22 cellular contexts compared by ENCODE assay signal in genomic region chr17:67679721-67680120, GRCh38. TPM values are rescaled to one million over a fixed set of nuclear protein-coding genes. Genes with fewer than 3 reads are reported as not detected.
A peak's percentile ranks its signal among the peaks of the same experiment; 100 is the strongest.
DNase-seq lines count a peak whose midpoint lies in the region; ATAC-seq, FAIRE-seq and TF ChIP-seq lines count a peak whose summit lies in the region.
"Had no signal": no experiment of that assay in that cellular context is flagged by ENCODE, and none has a peak within 500 bp of the region (broad histone marks: within the 10 kb centered on the region; RNA-seq: fewer than 3 reads in every experiment).

No MANE protein-coding gene starts in this region.

- DNase-seq in CD8-positive, alpha-beta T cell, result no peak
- DNase-seq in GM12892 (ENCODE audit: insufficient read length), result no peak
- peak; percentile 80 for DNase-seq in MM.1S
- no peak for DNase-seq in naive thymus-derived CD4-positive, alpha-beta T cell
- DNase-seq in DMS153 treated with DMSO at 0.1 percent for 48 hours (lab: John Stamatoyannopoulos, UW; ENCODE audit: unreplicated experiment), result no peak
- DNase-seq: activated CD4-positive, CD25-positive, alpha-beta regulatory T cell treated with anti-CD3 and anti-CD28 coated beads, Interleukin-2, amount 50 U/mL, for 72 hours; AML-193; amniotic stem cell; Calu3; glutamatergic neuron; NCI-H1417; NCI-H524; nephron progenitor cell; sigmoid colon; T1000; thyroid gland had no signal

- no peaks in the 10 kb centered on the region for H3K9me3 ChIP-seq in CD8-positive, alpha-beta T cell (ENCODE audit: low read length)
- no peaks in the 10 kb centered on the region for H3K9me3 ChIP-seq in MM.1S (replicated peaks; ENCODE audit: insufficient read depth, low read length)
- H3K9me3 ChIP-seq in naive thymus-derived CD4-positive, alpha-beta T cell (ENCODE audit: control insufficient read depth in 2 of 3, low read length in 3 of 3), result no peaks in the 10 kb centered on the region
- H3K9me3 ChIP-seq: HAP-1, sigmoid colon, thyroid gland had no signal

- peak; percentile 56 for FAIRE-seq in GM12892 (lab: Jason Lieb, UNC)
- FAIRE-seq: bronchial epithelial cell had no signal

- peak overlapping the region; percentile 45 for H3K9ac ChIP-seq in MM.1S (ENCODE audit: low read length)
- H3K9ac ChIP-seq: parathyroid adenoma had no signal

- CTCF ChIA-PET in CD8-positive, alpha-beta T cell (lab: Charles Lee), result no interaction called here
- CTCF ChIA-PET in naive thymus-derived CD4-positive, alpha-beta T cell (lab: Charles Lee), result no interaction called here

- no peaks in the 10 kb centered on the region for H3K4me1 ChIP-seq in CD8-positive, alpha-beta T cell (ENCODE audit: insufficient read depth, low read length)
- peaks cover 35% of the 10 kb centered on the region for H3K4me1 ChIP-seq in MM.1S (ENCODE audit: low read length)
- peaks cover 0 to 4% of the 10 kb centered on the region in 2 donors for H3K4me1 ChIP-seq in naive thymus-derived CD4-positive, alpha-beta T cell (ENCODE audit: control insufficient read depth in 2 of 2, insufficient read depth in 2 of 2, low read length in 2 of 2)
- H3K4me1 ChIP-seq: parathyroid adenoma, sigmoid colon had no signal

- POLR2A ChIA-PET in CD8-positive, alpha-beta T cell (lab: Charles Lee), result interaction anchor here (0.9 kb wide), 1 partner anchor 13 kb away, joined by 3 read pairs; no protein-coding TSS in a partner anchor
- POLR2A ChIA-PET in naive thymus-derived CD4-positive, alpha-beta T cell (lab: Charles Lee), result no interaction called here

- H3K79me2 ChIP-seq in MM.1S (ENCODE audit: low read length), result no peaks in the 10 kb centered on the region
- H3K79me2 ChIP-seq: parathyroid adenoma had no signal

- no peak overlapping the region for H3K4me3 Mint-ChIP-seq in CD8-positive, alpha-beta T cell
- H3K4me3 Mint-ChIP-seq in naive thymus-derived CD4-positive, alpha-beta T cell, result peak overlapping the region in 4 of 10 donors; percentile 17 to 54 (median 38)
- H3K4me3 Mint-ChIP-seq: nephron progenitor cell had no signal

- peaks cover 24% of the 10 kb centered on the region for H3F3A ChIP-seq in MM.1S (ENCODE audit: insufficient read depth, low read length)

- no peaks in the 10 kb centered on the region for H3K27me3 Mint-ChIP-seq in CD8-positive, alpha-beta T cell (ENCODE audit: low read depth)
- no peaks in the 10 kb centered on the region for H3K27me3 Mint-ChIP-seq in naive thymus-derived CD4-positive, alpha-beta T cell

- H3K36me3 ChIP-seq in CD8-positive, alpha-beta T cell (ENCODE audit: insufficient read depth, low read length), result peaks cover 11% of the 10 kb centered on the region
- no peaks in the 10 kb centered on the region for H3K36me3 ChIP-seq in MM.1S (replicated peaks; ENCODE audit: insufficient read depth, low read length)
- peaks cover 6 to 43% (median 17%) of the 10 kb centered on the region in 3 experiments for H3K36me3 ChIP-seq in naive thymus-derived CD4-positive, alpha-beta T cell (ENCODE audit: control insufficient read depth in 2 of 3, insufficient read depth in 3 of 3, low read length in 3 of 3)
- H3K36me3 ChIP-seq: HAP-1, sigmoid colon, thyroid gland had no signal

- no peak for TF ChIP-seq POLR2A in GM12892 (IDR thresholded peaks at IDR 0.05; ENCODE audit: low read depth, low read length)

- intact Hi-C loops in CD8-positive, alpha-beta T cell (cut with DNase I, micrococcal nuclease), result loop anchor here in 1 of 2 experiments (10.0 kb wide), 1 partner anchor 175 kb away; no protein-coding TSS in a partner anchor
- intact Hi-C loops in naive thymus-derived CD4-positive, alpha-beta T cell (cut with micrococcal nuclease), result no loop called here

- H3K4me1 Mint-ChIP-seq in CD8-positive, alpha-beta T cell (ENCODE audit: low read depth), result peaks cover 18% of the 10 kb centered on the region
- peaks cover 0 to 34% (median 15%) of the 10 kb centered on the region in 7 donors for H3K4me1 Mint-ChIP-seq in naive thymus-derived CD4-positive, alpha-beta T cell

- no peaks in the 10 kb centered on the region for H3K27me3 ChIP-seq in CD8-positive, alpha-beta T cell (ENCODE audit: insufficient read depth, low read length)
- H3K27me3 ChIP-seq in MM.1S (replicated peaks; ENCODE audit: insufficient read depth, low read length), result no peaks in the 10 kb centered on the region
- H3K27me3 ChIP-seq in naive thymus-derived CD4-positive, alpha-beta T cell (ENCODE audit: control insufficient read depth in 2 of 2, insufficient read depth in 2 of 2, low read length in 2 of 2), result no peaks in the 10 kb centered on the region
- H3K27me3 ChIP-seq: sigmoid colon, thyroid gland had no signal

- peak overlapping the region; percentile 62 for H2AFZ ChIP-seq in MM.1S (ENCODE audit: low read length)
- H2AFZ ChIP-seq: parathyroid adenoma had no signal

- H3K9me3 Mint-ChIP-seq in CD8-positive, alpha-beta T cell, result no peaks in the 10 kb centered on the region
- no peaks in the 10 kb centered on the region for H3K9me3 Mint-ChIP-seq in naive thymus-derived CD4-positive, alpha-beta T cell
- H3K9me3 Mint-ChIP-seq: nephron progenitor cell had no signal

- no peaks in the 10 kb centered on the region for H3K9me2 ChIP-seq in MM.1S (replicated peaks; ENCODE audit: insufficient read depth, low read length)

- H4K20me1 ChIP-seq in MM.1S (ENCODE audit: insufficient read depth, low read length), result no peaks in the 10 kb centered on the region

- H3K27ac Mint-ChIP-seq in CD8-positive, alpha-beta T cell, result peak overlapping the region; percentile 86
- peak overlapping the region in 8 of 9 donors; percentile 16 to 91 (median 76) for H3K27ac Mint-ChIP-seq in naive thymus-derived CD4-positive, alpha-beta T cell
- H3K27ac Mint-ChIP-seq: nephron progenitor cell had no signal

- H3K4me2 ChIP-seq in MM.1S (ENCODE audit: low read depth, low read length), result peak overlapping the region; percentile 87

- H3K27ac ChIP-seq in CD8-positive, alpha-beta T cell (ENCODE audit: low read depth, low read length), result no peak overlapping the region
- H3K27ac ChIP-seq in MM.1S (ENCODE audit: low read length), result peak overlapping the region; percentile 87
- H3K27ac ChIP-seq in naive thymus-derived CD4-positive, alpha-beta T cell (ENCODE audit: low read depth, low read length), result no peak overlapping the region
- H3K27ac ChIP-seq: parathyroid adenoma, RWPE1, sigmoid colon, thyroid gland had no signal

- no peak overlapping the region for H3K4me3 ChIP-seq in CD8-positive, alpha-beta T cell (ENCODE audit: low read depth, low read length)
- peak overlapping the region; percentile 54 for H3K4me3 ChIP-seq in MM.1S (ENCODE audit: low read length)
- H3K4me3 ChIP-seq in naive thymus-derived CD4-positive, alpha-beta T cell (ENCODE audit: low read length), result no peak overlapping the region
- H3K4me3 ChIP-seq: HAP-1, sigmoid colon, thyroid gland had no signal

- ATAC-seq in CD8-positive, alpha-beta T cell, result no peak
- no peak for ATAC-seq in naive thymus-derived CD4-positive, alpha-beta T cell
- no peak for ATAC-seq in GM19397 (IDR thresholded peaks at IDR 0.05; ENCODE audit: unreplicated experiment)
- no peak for ATAC-seq in GM21737 (IDR thresholded peaks at IDR 0.05; ENCODE audit: unreplicated experiment)

- no peak for TF ChIP-seq CTCF in CD8-positive, alpha-beta T cell (IDR thresholded peaks at IDR 0.05)
- no peak for TF ChIP-seq CTCF in MM.1S (IDR thresholded peaks at IDR 0.05; ENCODE audit: low read length)

- H3K36me3 Mint-ChIP-seq in CD8-positive, alpha-beta T cell, result peaks cover 66% of the 10 kb centered on the region
- H3K36me3 Mint-ChIP-seq in naive thymus-derived CD4-positive, alpha-beta T cell, result peaks cover 2 to 30% (median 14%) of the 10 kb centered on the region in 5 donors

RNA-seq across cellular contexts. Expression of gene NOL11, which starts 38.0 kb away (rescaled TPM):
- total RNA-seq in CD8-positive, alpha-beta T cell, result 10 to 100 TPM; 91.0 to 94.0 TPM
- 51.6 TPM for polyA plus RNA-seq in GM12892 (2012; ENCODE audit: missing spikeins)
- total RNA-seq in naive thymus-derived CD4-positive, alpha-beta T cell, result 10 to 100 TPM; 50.0 to 72.9 (median 65.1) TPM
- polyA plus RNA-seq in naive thymus-derived CD4-positive, alpha-beta T cell, result 10 to 100 TPM; 33.6 to 49.1 TPM
